In genomic region chr17:50272246-50272645, GRCh38 we compare ENCODE assay signal across 1 cellular context.
TF ChIP-seq lines count a peak whose summit lies in the region.

No MANE protein-coding gene starts in this region.

TF ChIP-seq in IMR-90, 13 proteins besides CTCF, POLR2A, EP300 and RAD21:
- TF ChIP-seq, protein P1, sequence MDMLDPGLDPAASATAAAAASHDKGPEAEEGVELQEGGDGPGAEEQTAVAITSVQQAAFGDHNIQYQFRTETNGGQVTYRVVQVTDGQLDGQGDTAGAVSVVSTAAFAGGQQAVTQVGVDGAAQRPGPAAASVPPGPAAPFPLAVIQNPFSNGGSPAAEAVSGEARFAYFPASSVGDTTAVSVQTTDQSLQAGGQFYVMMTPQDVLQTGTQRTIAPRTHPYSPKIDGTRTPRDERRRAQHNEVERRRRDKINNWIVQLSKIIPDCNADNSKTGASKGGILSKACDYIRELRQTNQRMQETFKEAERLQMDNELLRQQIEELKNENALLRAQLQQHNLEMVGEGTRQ (IDR thresholded peaks at IDR 0.05; ENCODE audit: low read depth, low read length): no peak
- TF ChIP-seq MAZ (IDR thresholded peaks at IDR 0.05; ENCODE audit: borderline replicate concordance, low read depth, low read length) (no peak), MAFK (IDR thresholded peaks at IDR 0.05; ENCODE audit: low read depth, low read length) (no peak), SMC3 (IDR thresholded peaks at IDR 0.05; ENCODE audit: low read depth, low read length) (no peak), NFE2L2 (IDR thresholded peaks at IDR 0.05; ENCODE audit: low read depth, low read length) (no peak), FOS (IDR thresholded peaks at IDR 0.05; ENCODE audit: low read depth, low read length) (no peak), ELK1 (IDR thresholded peaks at IDR 0.05; ENCODE audit: borderline replicate concordance, low read depth, low read length) (no peak), BHLHE40 (IDR thresholded peaks at IDR 0.05; ENCODE audit: low read depth, low read length) (no peak), CEBPB (IDR thresholded peaks at IDR 0.05; ENCODE audit: low read depth, low read length) (no peak), MXI1 (IDR thresholded peaks at IDR 0.05; ENCODE audit: borderline replicate concordance, low read depth, low read length) (no peak), RFX5 (IDR thresholded peaks at IDR 0.05; ENCODE audit: low read depth, low read length) (no peak), CHD1 (IDR thresholded peaks at IDR 0.05; ENCODE audit: low read depth, low read length) (no peak), RCOR1 (IDR thresholded peaks at IDR 0.05; ENCODE audit: insufficient replicate concordance, low read length) (no peak)
